1 cellular context compared by ENCODE assay signal in genomic region chr3:64023187-64023860, GRCh38.
A peak's percentile ranks its signal among the peaks of the same experiment; 100 is the strongest.
TF ChIP-seq lines count a peak whose summit lies in the region.

Gene PSMD6, minus strand, starts transcription at chr3:64023494. Its CDS starts 75 bp downstream, at chr3:64023419.

TF ChIP-seq in HepG2, 621 proteins besides CTCF, POLR2A, EP300 and RAD21 (continued from another document and continues in another):
- TF ChIP-seq HBP1 (CRISPR knock-in tag; IDR thresholded peaks at IDR 0.05; ENCODE audit: low read depth), result no peak; the same call in 1 of the 2 replicates
- no peak for TF ChIP-seq ZNF382 (CRISPR knock-in tag; IDR thresholded peaks at IDR 0.05; ENCODE audit: borderline replicate concordance)
- no peak for TF ChIP-seq HOXA7 (CRISPR knock-in tag; IDR thresholded peaks at IDR 0.05)
- 0 out of 2 replicates have a peak, but pooled peaks have one; percentile 44 for TF ChIP-seq ZBTB4 (CRISPR knock-in tag; IDR thresholded peaks at IDR 0.05; ENCODE audit: borderline replicate concordance)
- peak; percentile 53 for TF ChIP-seq DNMT3B (CRISPR knock-in tag; conservative IDR thresholded peaks at IDR 0.05)
- no peak for TF ChIP-seq MATR3 (CRISPR knock-in tag; IDR thresholded peaks at IDR 0.05)
- peak; percentile 65 for TF ChIP-seq TEAD3 (CRISPR knock-in tag; optimal IDR thresholded peaks at IDR 0.05; ENCODE audit: borderline replicate concordance)
- peak; percentile 75 for TF ChIP-seq MXD3 (CRISPR knock-in tag; IDR thresholded peaks at IDR 0.05)
- TF ChIP-seq RBM22 (optimal IDR thresholded peaks at IDR 0.05; ENCODE audit: low read length), result no peak
- peak; percentile 79; the same call in 1 of the 2 replicates for TF ChIP-seq SMYD3 (CRISPR knock-in tag; IDR thresholded peaks at IDR 0.05)
- peak; percentile 70 for TF ChIP-seq ZNF704 (CRISPR knock-in tag; IDR thresholded peaks at IDR 0.05; ENCODE audit: borderline replicate concordance)
- TF ChIP-seq ZNF230 (CRISPR knock-in tag; IDR thresholded peaks at IDR 0.05), result peak; percentile 56; the same call in 1 of the 2 replicates
- TF ChIP-seq HNRNPUL1 (IDR thresholded peaks at IDR 0.05; ENCODE audit: low read depth, low read length), result no peak
- peak; percentile 88; the same call in 1 of the 2 replicates for TF ChIP-seq NRL (CRISPR knock-in tag; IDR thresholded peaks at IDR 0.05; ENCODE audit: borderline replicate concordance)
- TF ChIP-seq ARNT2 (CRISPR knock-in tag; IDR thresholded peaks at IDR 0.05; ENCODE audit: low read depth), result peak; percentile 86
- peak; percentile 94; the same call in 1 of the 2 replicates for TF ChIP-seq NFKB2 (CRISPR knock-in tag; IDR thresholded peaks at IDR 0.05; ENCODE audit: borderline replicate concordance)
- TF ChIP-seq NCOA2 (CRISPR knock-in tag; IDR thresholded peaks at IDR 0.05), result peak; percentile 23; the same call in 1 of the 2 replicates
- TF ChIP-seq FIP1L1 (IDR thresholded peaks at IDR 0.05; ENCODE audit: borderline replicate concordance, insufficient read depth, low read depth, low read length), result no peak
- TF ChIP-seq ZNF615 (CRISPR knock-in tag; IDR thresholded peaks at IDR 0.05; ENCODE audit: borderline replicate concordance), result peak; percentile 83
- 0 out of 2 replicates have a peak, but pooled peaks have one; percentile 19 for TF ChIP-seq ZFP37 (CRISPR knock-in tag; IDR thresholded peaks at IDR 0.05; ENCODE audit: borderline replicate concordance)
- TF ChIP-seq SIX1 (CRISPR knock-in tag; IDR thresholded peaks at IDR 0.05; ENCODE audit: borderline replicate concordance), result no peak
- TF ChIP-seq SOX6 (IDR thresholded peaks at IDR 0.05), result no peak
- TF ChIP-seq SOX6 (CRISPR knock-in tag; IDR thresholded peaks at IDR 0.05), result peak; percentile 80
- TF ChIP-seq ZMAT5 (CRISPR knock-in tag; IDR thresholded peaks at IDR 0.05; ENCODE audit: borderline replicate concordance, low read depth), result no peak
- 0 out of 2 replicates have a peak, but pooled peaks have one; percentile 95 for TF ChIP-seq KAT7 (CRISPR knock-in tag; IDR thresholded peaks at IDR 0.05; ENCODE audit: borderline replicate concordance)
- TF ChIP-seq ZNF44 (CRISPR knock-in tag; IDR thresholded peaks at IDR 0.05), result no peak
- peak; percentile 93 for TF ChIP-seq ETV6 (CRISPR knock-in tag; conservative IDR thresholded peaks at IDR 0.05)
- TF ChIP-seq ZFX (CRISPR knock-in tag; IDR thresholded peaks at IDR 0.05; ENCODE audit: low read depth), result peak; percentile 99
- TF ChIP-seq ZNF841 (CRISPR knock-in tag; IDR thresholded peaks at IDR 0.05; ENCODE audit: borderline replicate concordance), result no peak
- no peak; the same call in 1 of the 2 replicates for TF ChIP-seq MAFF (IDR thresholded peaks at IDR 0.05; ENCODE audit: low read depth, low read length)
- TF ChIP-seq HOXA5 (CRISPR knock-in tag; IDR thresholded peaks at IDR 0.05), result peak; percentile 93
- TF ChIP-seq ZNF580 (CRISPR knock-in tag; IDR thresholded peaks at IDR 0.05; ENCODE audit: borderline replicate concordance, low read depth), result peak; percentile 86
- TF ChIP-seq AHDC1 (CRISPR knock-in tag; IDR thresholded peaks at IDR 0.05; ENCODE audit: borderline replicate concordance), result peak; percentile 72
- TF ChIP-seq RFX1 (IDR thresholded peaks at IDR 0.05), result no peak
- no peak for TF ChIP-seq ZSCAN29 (CRISPR knock-in tag; conservative IDR thresholded peaks at IDR 0.05)
- TF ChIP-seq ZNF781 (CRISPR knock-in tag; IDR thresholded peaks at IDR 0.05; ENCODE audit: borderline replicate concordance, not compliant biosample characterization), result no peak
- TF ChIP-seq ZNF720 (CRISPR knock-in tag; IDR thresholded peaks at IDR 0.05), result no peak
- TF ChIP-seq THAP11 (CRISPR knock-in tag; IDR thresholded peaks at IDR 0.05), result peak; percentile 94
- peak; percentile 91 for TF ChIP-seq REPIN1 (CRISPR knock-in tag; IDR thresholded peaks at IDR 0.05; ENCODE audit: borderline replicate concordance, low read depth)
- no peak for TF ChIP-seq ZNF460 (CRISPR knock-in tag; IDR thresholded peaks at IDR 0.05; ENCODE audit: borderline replicate concordance)
- peak; percentile 85; the same call in 1 of the 2 replicates for TF ChIP-seq NFE2L1 (CRISPR knock-in tag; IDR thresholded peaks at IDR 0.05; ENCODE audit: borderline replicate concordance)
- TF ChIP-seq ZBTB39 (CRISPR knock-in tag; IDR thresholded peaks at IDR 0.05), result no peak
- no peak for TF ChIP-seq TCF12 (IDR thresholded peaks at IDR 0.05)
- no peak for TF ChIP-seq TCF12 (CRISPR knock-in tag; IDR thresholded peaks at IDR 0.05)
- peak; percentile 76; the same call in 1 of the 2 replicates for TF ChIP-seq ZHX1 (CRISPR knock-in tag; IDR thresholded peaks at IDR 0.05; ENCODE audit: low read depth)
- TF ChIP-seq ZKSCAN8 (CRISPR knock-in tag; IDR thresholded peaks at IDR 0.05; ENCODE audit: borderline replicate concordance), result peak; percentile 28; the same call in 1 of the 2 replicates
